21 cellular contexts compared by ENCODE assay signal in the genomic region with DNA sequence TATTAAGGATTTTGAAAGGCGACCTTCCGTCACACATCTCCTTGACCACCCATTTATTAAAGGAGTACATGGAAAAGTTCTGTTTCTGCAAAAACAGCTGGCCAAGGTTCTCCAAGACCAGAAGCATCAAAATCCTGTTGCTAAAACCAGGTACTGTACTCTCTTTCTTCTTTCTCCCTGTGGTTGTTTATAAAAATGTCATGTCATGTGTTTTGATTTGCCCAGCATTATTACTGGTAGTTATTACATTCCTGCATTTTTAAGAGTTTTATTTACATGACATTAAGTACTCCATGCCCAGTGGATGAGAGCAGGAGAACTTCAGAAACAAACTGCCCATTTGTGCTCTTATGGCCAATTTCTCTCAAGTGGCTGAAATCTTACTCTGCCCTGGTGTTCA.
"Had no signal": no experiment of that assay in that cellular context is flagged by ENCODE, and none has a peak within 500 bp of the region (broad histone marks: within the 10 kb centered on the region; RNA-seq: fewer than 3 reads in every experiment).

No MANE protein-coding gene starts in this region.

- H3K27me3 ChIP-seq: upper lobe of left lung had no signal

- H3K27ac ChIP-seq: esophagus squamous epithelium, heart right ventricle, left lung, psoas muscle, skin epidermis, thoracic aorta, tibial nerve, upper lobe of left lung had no signal

- H3K4me1 ChIP-seq: esophagus squamous epithelium, heart right ventricle, left lung, psoas muscle, tibial nerve, upper lobe of left lung had no signal

- H3K36me3 ChIP-seq: esophagus squamous epithelium, heart right ventricle, left lung, thoracic aorta, tibial nerve, upper lobe of left lung had no signal

- H3K4me1 Mint-ChIP-seq: nephron had no signal

- H3K9me3 Mint-ChIP-seq: effector memory CD8-positive, alpha-beta T cell; nephron; stimulated activated naive B cell treated with anti-CD40 and anti-IgM and Interleukin-4, amounts not matched to agents 10 μg/mL and 1 μg/mL and 100 μg/mL, for 72 hours; stimulated activated naive CD8-positive, alpha-beta T cell treated with anti-CD3 and anti-CD28 coated beads, Interleukin-15, Interleukin-2, amounts not matched to agents 100 ng/mL and 50 ng/mL, for 24 hours had no signal

- H3K9me3 ChIP-seq: esophagus squamous epithelium, heart right ventricle, left lung, psoas muscle, thoracic aorta, tibial nerve, upper lobe of left lung had no signal

- H3K4me3 ChIP-seq: esophagus squamous epithelium, heart right ventricle, left lung, psoas muscle, skin epidermis, thoracic aorta, tibial nerve, upper lobe of left lung had no signal

- ATAC-seq: effector memory CD8-positive, alpha-beta T cell; heart right ventricle; left cardiac atrium; left lung; naive thymus-derived CD4-positive, alpha-beta T cell; psoas muscle; right cardiac atrium had no signal

- H3K27ac Mint-ChIP-seq: effector memory CD8-positive, alpha-beta T cell; nephron; stimulated activated naive B cell treated with anti-CD40 and anti-IgM and Interleukin-4, amounts not matched to agents 10 μg/mL and 1 μg/mL and 100 μg/mL, for 72 hours had no signal

- H3K36me3 Mint-ChIP-seq: stimulated activated naive B cell treated with anti-CD40 and anti-IgM and Interleukin-4, amounts not matched to agents 10 μg/mL and 1 μg/mL and 100 μg/mL, for 72 hours had no signal

- H3K4me3 Mint-ChIP-seq: effector memory CD8-positive, alpha-beta T cell; nephron had no signal

- FAIRE-seq: urothelium cell line had no signal

- DNase-seq: cortex of kidney; effector memory CD8-positive, alpha-beta T cell; esophagus squamous epithelium; glutamatergic neuron; heart right ventricle; left cardiac atrium; left lung; nucleus accumbens; psoas muscle; right cardiac atrium; stimulated activated CD4-positive, alpha-beta T cell treated with anti-CD3 and anti-CD28 coated beads, Interleukin-15, amount 100 ng/mL, for 24 hours; stimulated activated CD4-positive, alpha-beta T cell treated with anti-CD3 and anti-CD28 coated beads, Interleukin-2, amount 100 ng/mL, for 48 hours; stimulated activated naive B cell treated with anti-CD40 and anti-IgM and Interleukin-4, amounts not matched to agents 10 μg/mL and 1 μg/mL and 100 μg/mL, for 72 hours; upper lobe of left lung had no signal
